In the genomic region with DNA sequence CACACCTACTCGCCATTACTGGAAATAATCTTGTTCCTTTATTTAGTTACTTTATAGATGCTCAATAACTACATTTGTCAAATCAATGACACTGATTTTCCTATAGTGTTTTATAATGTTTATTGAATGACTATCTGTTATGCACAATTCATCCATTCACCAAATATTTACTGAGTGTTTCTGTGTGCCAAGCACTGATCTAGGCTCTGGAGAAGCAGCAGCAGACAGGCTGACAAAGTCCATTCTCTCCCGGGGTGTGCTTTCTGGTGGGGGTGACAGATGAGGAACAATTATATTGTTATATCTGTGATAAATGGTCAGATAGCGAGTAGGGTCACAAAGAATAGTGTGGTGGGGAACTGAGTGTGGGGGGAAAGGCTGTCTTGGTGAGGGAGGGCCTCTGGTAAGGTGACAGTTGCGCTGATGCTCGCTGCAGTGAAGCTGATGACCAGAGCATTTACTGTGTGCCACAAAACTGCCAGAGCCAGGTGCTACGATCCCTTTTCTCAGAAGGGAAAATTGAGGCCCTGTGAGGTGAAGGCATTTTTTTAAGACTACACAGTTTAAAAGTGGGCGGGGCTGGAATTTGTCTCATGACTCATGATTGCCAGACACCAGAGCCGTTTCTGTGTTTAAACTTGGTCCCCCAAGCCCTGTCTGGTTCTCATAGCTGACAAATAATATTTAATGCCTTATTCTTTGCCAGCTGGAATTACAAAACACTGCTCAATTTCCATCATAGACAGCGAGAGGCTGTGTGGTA, we compare ENCODE assay signal across 9 cellular contexts. TPM values are rescaled to one million over a fixed set of nuclear protein-coding genes. Genes with fewer than 3 reads are reported as not detected.
DNase-seq lines count a peak whose midpoint lies in the region; ATAC-seq and TF ChIP-seq lines count a peak whose summit lies in the region.
"Had no signal": no experiment of that assay in that cellular context is flagged by ENCODE, and none has a peak within 500 bp of the region (broad histone marks: within the 10 kb centered on the region; RNA-seq: fewer than 3 reads in every experiment).

No MANE protein-coding gene starts in this region.

- H3K4ac ChIP-seq in mesendoderm (ENCODE audit: low read depth, low read length): no peak overlapping the region

- TF ChIP-seq CTCF in prostate gland (IDR thresholded peaks at IDR 0.05): no peak

- peaks cover 59 to 76% (median 70%) of the 10 kb centered on the region in 3 donors for H3K4me1 Mint-ChIP-seq in IgD-negative memory B cell
- H3K4me1 Mint-ChIP-seq in dendritic cell treated with granulocyte-macrophage colony-stimulating factor and Interleukin-4, amounts not matched to agents 40 ng/mL and 50 ng/mL, for 4 days (ENCODE audit: low read depth): peaks cover 62% of the 10 kb centered on the region

- intact Hi-C loops in dendritic cell treated with granulocyte-macrophage colony-stimulating factor and Interleukin-4, amounts not matched to agents 40 ng/mL and 50 ng/mL, for 4 days (cut with micrococcal nuclease): loop anchor here (5.0 kb wide), 1 partner anchor 47 kb away; no protein-coding TSS in a partner anchor
- intact Hi-C loops in prostate gland (cut with DNase I): no loop called here

- H3K27me3 ChIP-seq in prostate gland (replicated peaks; ENCODE audit: insufficient read depth) (no peaks in the 10 kb centered on the region), mesendoderm (ENCODE audit: insufficient read depth, low read length, poor library complexity) (no peaks in the 10 kb centered on the region)

- H3K9ac ChIP-seq in mesendoderm (ENCODE audit: low read length): no peak overlapping the region

- TF ChIP-seq POLR2A in prostate gland (IDR thresholded peaks at IDR 0.05): no peak

- 62% methylated on average over 9 of the region's 9 CpGs for WGBS in prostate gland
- no CpG with 5 or more reads among the region's 9 CpGs for WGBS in mesendoderm (ENCODE audit: extremely low coverage, insufficient coverage, low lambda C conversion rate)

- H3K79me1 ChIP-seq in mesendoderm (ENCODE audit: low read length): peaks cover 26% of the 10 kb centered on the region

- peak overlapping the region; percentile 80 to 98 (median 82) for H3K4me3 Mint-ChIP-seq in IgD-negative memory B cell
- no peak overlapping the region for H3K4me3 Mint-ChIP-seq in dendritic cell treated with granulocyte-macrophage colony-stimulating factor and Interleukin-4, amounts not matched to agents 40 ng/mL and 50 ng/mL, for 4 days

- no peak overlapping the region for H4K8ac ChIP-seq in mesendoderm (ENCODE audit: low read depth, low read length)

- H3K79me2 ChIP-seq in mesendoderm (ENCODE audit: control insufficient read depth, insufficient read depth, low read length): peaks cover 15% of the 10 kb centered on the region

- no peak overlapping the region for H3K18ac ChIP-seq in mesendoderm (ENCODE audit: low read length)

- no peak overlapping the region for H3K23ac ChIP-seq in mesendoderm (ENCODE audit: low read length)

- H2BK120ac ChIP-seq in mesendoderm (ENCODE audit: low read depth, low read length): no peak overlapping the region

- H3K4me3 ChIP-seq in prostate gland: no peak overlapping the region
- no peak overlapping the region for H3K4me3 ChIP-seq in mesendoderm (ENCODE audit: low read length)

- H2BK15ac ChIP-seq in mesendoderm (replicated peaks; ENCODE audit: low read depth): no peak overlapping the region

- H3K4me2 ChIP-seq in mesendoderm (ENCODE audit: low read length): no peak overlapping the region

- H2AK5ac ChIP-seq in mesendoderm (ENCODE audit: low read length): no peak overlapping the region

- no peaks in the 10 kb centered on the region for H3K9me3 Mint-ChIP-seq in IgD-negative memory B cell
- H3K9me3 Mint-ChIP-seq in dendritic cell treated with granulocyte-macrophage colony-stimulating factor and Interleukin-4, amounts not matched to agents 40 ng/mL and 50 ng/mL, for 4 days: no peaks in the 10 kb centered on the region

- DNase-seq in activated CD4-positive, alpha-beta T cell treated with anti-CD3 and anti-CD28 coated beads for 1 hour: peak; percentile 63
- DNase-seq in prostate gland (ENCODE audit: low spot score) (peak; percentile 67), putamen (ENCODE audit: low spot score) (no peak), mesendoderm (no peak)

- no peak overlapping the region for H4K5ac ChIP-seq in mesendoderm (ENCODE audit: low read length)

- no peak overlapping the region for H3K56ac ChIP-seq in mesendoderm (ENCODE audit: low read length)

- no peak overlapping the region for H2BK5ac ChIP-seq in mesendoderm (ENCODE audit: low read length)

- no peaks in the 10 kb centered on the region for H3K36me3 ChIP-seq in prostate gland
- no peaks in the 10 kb centered on the region for H3K36me3 ChIP-seq in mesendoderm (ENCODE audit: control insufficient read depth, insufficient read depth, low read length)

- peaks cover 8% of the 10 kb centered on the region for H3K36me3 Mint-ChIP-seq in IgD-negative memory B cell
- peaks cover 36% of the 10 kb centered on the region for H3K36me3 Mint-ChIP-seq in dendritic cell treated with granulocyte-macrophage colony-stimulating factor and Interleukin-4, amounts not matched to agents 40 ng/mL and 50 ng/mL, for 4 days (ENCODE audit: low read depth)

- H3K27me3 Mint-ChIP-seq in IgD-negative memory B cell: no peaks in the 10 kb centered on the region
- no peaks in the 10 kb centered on the region for H3K27me3 Mint-ChIP-seq in dendritic cell treated with granulocyte-macrophage colony-stimulating factor and Interleukin-4, amounts not matched to agents 40 ng/mL and 50 ng/mL, for 4 days

- ATAC-seq in HG03565 (IDR thresholded peaks at IDR 0.05; ENCODE audit: unreplicated experiment) (no peak), HG03439 (IDR thresholded peaks at IDR 0.05; ENCODE audit: unreplicated experiment) (no peak)

- H3K4me1 ChIP-seq in prostate gland (replicated peaks): peaks cover 12% of the 10 kb centered on the region
- H3K4me1 ChIP-seq in mesendoderm (ENCODE audit: control insufficient read depth, low read depth, low read length): peaks cover 2% of the 10 kb centered on the region

- peak overlapping the region; percentile 86 to 98 (median 94) for H3K27ac Mint-ChIP-seq in IgD-negative memory B cell
- peak overlapping the region; percentile 84 for H3K27ac Mint-ChIP-seq in dendritic cell treated with granulocyte-macrophage colony-stimulating factor and Interleukin-4, amounts not matched to agents 40 ng/mL and 50 ng/mL, for 4 days

- peak overlapping the region; percentile 75 to 77 for H3K27ac ChIP-seq in prostate gland
- no peak overlapping the region for H3K27ac ChIP-seq in mesendoderm (ENCODE audit: low read depth, low read length)

- no peaks in the 10 kb centered on the region for H3K9me3 ChIP-seq in prostate gland

RNA-seq across cellular contexts. Expression of gene PACS1, which starts 10.2 kb away (rescaled TPM):
- 72.9 TPM for polyA plus RNA-seq in IgD-negative memory B cell
- 100 to 1,000 TPM in 1 of 2 donors, 10 to 100 TPM in 1; 51.9 to 107 TPM for total RNA-seq in prostate gland
- polyA plus RNA-seq in mesendoderm (2013, experiment 1 of 2): 20.2 TPM
- 20.8 TPM for polyA plus RNA-seq in mesendoderm (2013, experiment 2 of 2)

RNA-seq across cellular contexts. Expression of gene SF3B2, which starts 28.1 kb away (rescaled TPM):
- polyA plus RNA-seq in IgD-negative memory B cell: 91.8 TPM
- 100 to 1,000 TPM; 130 to 212 TPM for total RNA-seq in prostate gland
- 150 TPM for polyA plus RNA-seq in mesendoderm (2013, experiment 1 of 2)
- 150 TPM for polyA plus RNA-seq in mesendoderm (2013, experiment 2 of 2)

RNA-seq across cellular contexts. Expression of gene GAL3ST3, which starts 31.3 kb away (rescaled TPM):
- polyA plus RNA-seq in IgD-negative memory B cell: not detected
- 1 to 10 TPM; 2.3 to 4.3 TPM for total RNA-seq in prostate gland
- polyA plus RNA-seq in mesendoderm (2013, experiment 1 of 2): 5.4 TPM
- polyA plus RNA-seq in mesendoderm (2013, experiment 2 of 2): 5.8 TPM
- total RNA-seq: SK-MEL-5 had no signal

RNA-seq across cellular contexts. Expression of gene CATSPER1, which starts 54.0 kb away (rescaled TPM):
- not detected for polyA plus RNA-seq in IgD-negative memory B cell
- under 1 TPM in 1 of 2 donors, not detected in 1; 0.85 TPM for total RNA-seq in prostate gland
- polyA plus RNA-seq in mesendoderm (2013, experiment 1 of 2): not detected
- not detected for polyA plus RNA-seq in mesendoderm (2013, experiment 2 of 2)

Comparison
In these comparisons a context has a peak if more than half of its experiments do, and no peak if none do; other contexts are left out.
1. DNase-seq: peak in activated CD4-positive, alpha-beta T cell treated with anti-CD3 and anti-CD28 coated beads for 1 hour (single experiment) and prostate gland (single experiment); none in putamen (single experiment) and mesendoderm (single experiment).